Comparison of ENCODE assay signal across 1 cellular context in genomic region chr22:36286096-36286957, GRCh38.
TF ChIP-seq lines count a peak whose summit lies in the region.

No MANE protein-coding gene starts in this region.

TF ChIP-seq in HepG2, 621 proteins besides CTCF, POLR2A, EP300 and RAD21 (continued from another document and continues in another):
- TF ChIP-seq ZNF883 (CRISPR knock-in tag; IDR thresholded peaks at IDR 0.05; ENCODE audit: not compliant biosample characterization) (peak; percentile 42), RELA (CRISPR knock-in tag; IDR thresholded peaks at IDR 0.05) (no peak), HCFC1 (IDR thresholded peaks at IDR 0.05; ENCODE audit: low read depth, low read length) (no peak), RBM22 (optimal IDR thresholded peaks at IDR 0.05; ENCODE audit: low read length) (peak; percentile 93), FOXP4 (CRISPR knock-in tag; IDR thresholded peaks at IDR 0.05) (no peak), ZNF280D (CRISPR knock-in tag; IDR thresholded peaks at IDR 0.05) (no peak), KDM5A (IDR thresholded peaks at IDR 0.05; ENCODE audit: borderline replicate concordance, low read length) (no peak), ZNF33A (CRISPR knock-in tag; IDR thresholded peaks at IDR 0.05; ENCODE audit: borderline replicate concordance) (no peak), THAP8 (CRISPR knock-in tag; IDR thresholded peaks at IDR 0.05; ENCODE audit: borderline replicate concordance) (no peak), ZNF724P (CRISPR knock-in tag; IDR thresholded peaks at IDR 0.05; ENCODE audit: borderline replicate concordance) (0 out of 2 replicates have a peak, but pooled peaks have one; percentile 33), XRCC5 (optimal IDR thresholded peaks at IDR 0.05; ENCODE audit: low read length) (peak; percentile 77), ZZZ3 (CRISPR knock-in tag; IDR thresholded peaks at IDR 0.05; ENCODE audit: borderline replicate concordance) (no peak), GATA4 (IDR thresholded peaks at IDR 0.05; ENCODE audit: borderline replicate concordance, low read depth) (no peak), NFYB (CRISPR knock-in tag; IDR thresholded peaks at IDR 0.05) (no peak), ATF2 (CRISPR knock-in tag; IDR thresholded peaks at IDR 0.05) (no peak), ZNF501 (CRISPR knock-in tag; IDR thresholded peaks at IDR 0.05) (0 out of 2 replicates have a peak, but pooled peaks have one; percentile 1), NFKB2 (CRISPR knock-in tag; IDR thresholded peaks at IDR 0.05; ENCODE audit: borderline replicate concordance) (no peak), ZNF572 (CRISPR knock-in tag; IDR thresholded peaks at IDR 0.05) (peak; percentile 52; the same call in 1 of the 2 replicates), RNF219 (CRISPR knock-in tag; IDR thresholded peaks at IDR 0.05) (no peak), HNRNPLL (IDR thresholded peaks at IDR 0.05; ENCODE audit: low read depth, low read length, poor library complexity, severe bottlenecking) (peak; percentile 20), JARID2 (CRISPR knock-in tag; IDR thresholded peaks at IDR 0.05; ENCODE audit: insufficient replicate concordance) (peak; percentile 29), CREBL2 (CRISPR knock-in tag; IDR thresholded peaks at IDR 0.05; ENCODE audit: borderline replicate concordance) (no peak), NONO (IDR thresholded peaks at IDR 0.05) (no peak), NONO (CRISPR knock-in tag; conservative IDR thresholded peaks at IDR 0.05) (no peak), HNRNPL (IDR thresholded peaks at IDR 0.05; ENCODE audit: low read depth, low read length) (0 out of 2 replicates have a peak, but pooled peaks have one; percentile 17), ATM (IDR thresholded peaks at IDR 0.05; ENCODE audit: borderline replicate concordance) (no peak), MTF2 (CRISPR knock-in tag; IDR thresholded peaks at IDR 0.05; ENCODE audit: borderline replicate concordance) (no peak), TFDP1 (CRISPR knock-in tag; IDR thresholded peaks at IDR 0.05; ENCODE audit: borderline replicate concordance) (no peak), AHDC1 (CRISPR knock-in tag; IDR thresholded peaks at IDR 0.05; ENCODE audit: borderline replicate concordance) (no peak), RXRB (CRISPR knock-in tag; IDR thresholded peaks at IDR 0.05; ENCODE audit: borderline replicate concordance) (0 out of 2 replicates have a peak, but pooled peaks have one; percentile 12), PITX1 (CRISPR knock-in tag; IDR thresholded peaks at IDR 0.05) (0 out of 2 replicates have a peak, but pooled peaks have one; percentile 33), ATAD3A (CRISPR knock-in tag; IDR thresholded peaks at IDR 0.05) (0 out of 2 replicates have a peak, but pooled peaks have one; percentile 46), SNAPC5 (CRISPR knock-in tag; IDR thresholded peaks at IDR 0.05; ENCODE audit: borderline replicate concordance) (no peak), ZNF775 (CRISPR knock-in tag; IDR thresholded peaks at IDR 0.05; ENCODE audit: borderline replicate concordance) (no peak), NFATC3 (CRISPR knock-in tag; IDR thresholded peaks at IDR 0.05) (no peak), WIZ (CRISPR knock-in tag; IDR thresholded peaks at IDR 0.05) (no peak), MAF1 (CRISPR knock-in tag; IDR thresholded peaks at IDR 0.05; ENCODE audit: borderline replicate concordance) (no peak), NR2C2 (CRISPR knock-in tag; IDR thresholded peaks at IDR 0.05; ENCODE audit: borderline replicate concordance) (no peak), SIX1 (CRISPR knock-in tag; IDR thresholded peaks at IDR 0.05; ENCODE audit: borderline replicate concordance) (peak; percentile 63), ZNF710 (CRISPR knock-in tag; IDR thresholded peaks at IDR 0.05; ENCODE audit: borderline replicate concordance) (no peak)
